Comparison of ENCODE assay signal across 8 cellular contexts in genomic region chr11:118914178-118914918, GRCh38. TPM values are rescaled to one million over a fixed set of nuclear protein-coding genes. Genes with fewer than 3 reads are reported as not detected.
DNase-seq lines count a peak whose midpoint lies in the region; ATAC-seq and TF ChIP-seq lines count a peak whose summit lies in the region.

No MANE protein-coding gene starts in this region.

- H3K79me2 ChIP-seq in neural progenitor cell (ENCODE audit: low read depth), result peaks cover 90% of the 10 kb centered on the region

- no peak overlapping the region for H2AFZ ChIP-seq in neural progenitor cell (replicated peaks)

- H3F3A ChIP-seq in neural progenitor cell (ENCODE audit: low read depth), result peaks cover 80% of the 10 kb centered on the region

- TF ChIP-seq CTCF in neural progenitor cell (IDR thresholded peaks at IDR 0.05), result no peak

- peaks cover 3% of the 10 kb centered on the region for H3K27me3 Mint-ChIP-seq in neural progenitor cell (ENCODE audit: insufficient read depth, low read depth)

- no peaks in the 10 kb centered on the region for H3K27me3 ChIP-seq in neural progenitor cell

- H3K27ac ChIP-seq in neural progenitor cell, result no peak overlapping the region

- H3K4me3 ChIP-seq in neural progenitor cell, result no peak overlapping the region

- no peaks in the 10 kb centered on the region for H3K9me3 Mint-ChIP-seq in neural progenitor cell

- no peak for ATAC-seq in GM18502 (IDR thresholded peaks at IDR 0.05; ENCODE audit: poor library complexity, unreplicated experiment)

- peaks cover 96% of the 10 kb centered on the region for H3K4me1 ChIP-seq in neural progenitor cell

- peak overlapping the region; percentile 53 for H3K4me2 ChIP-seq in neural progenitor cell

- no peak overlapping the region for H3K27ac Mint-ChIP-seq in neural progenitor cell

- DNase-seq in activated T-cell treated with anti-CD3 and anti-CD28 coated beads for 1 hour (ENCODE audit: low read depth), result peak; percentile 66
- DNase-seq in activated T-cell treated with anti-CD3 and anti-CD28 coated beads for 4 hours, result no peak
- peak; percentile 50 for DNase-seq in activated CD4-positive, CD25-positive, alpha-beta regulatory T cell treated with anti-CD3 and anti-CD28 coated beads, Interleukin-2, amount 50 U/mL, for 72 hours
- peak; percentile 62 for DNase-seq in effector CD8-positive, alpha-beta T cell (lab: John Stamatoyannopoulos, UW)
- DNase-seq in neural progenitor cell (ENCODE audit: low spot score), result peak; percentile 77
- no peak for DNase-seq in cerebellar nuclear complex (lab: John Stamatoyannopoulos, UW)
- DNase-seq in NCI-H524 (lab: John Stamatoyannopoulos, UW), result no peak

- peaks cover 82% of the 10 kb centered on the region for H3K4me1 Mint-ChIP-seq in neural progenitor cell

- H3K9ac ChIP-seq in neural progenitor cell, result no peak overlapping the region

- H3K36me3 Mint-ChIP-seq in neural progenitor cell, result no peaks in the 10 kb centered on the region

- peaks cover 46% of the 10 kb centered on the region for H4K20me1 ChIP-seq in neural progenitor cell (ENCODE audit: low read depth)

- no peaks in the 10 kb centered on the region for H3K9me3 ChIP-seq in neural progenitor cell (ENCODE audit: low read depth)

- H3K36me3 ChIP-seq in neural progenitor cell, result no peaks in the 10 kb centered on the region

- H3K4me3 Mint-ChIP-seq in neural progenitor cell, result peak overlapping the region; percentile 43

RNA-seq across cellular contexts. Expression of gene BCL9L, which starts 11.4 kb away (rescaled TPM):
- 3.0 and 7.2 TPM in 2 replicates for total RNA-seq in neural progenitor cell (ENCODE audit: low replicate concordance)

RNA-seq across cellular contexts. Expression of gene CXCR5, which starts 30.7 kb away (rescaled TPM):
- total RNA-seq in neural progenitor cell (ENCODE audit: low replicate concordance), result not detected in 2 replicates

RNA-seq across cellular contexts. Expression of gene UPK2, which starts 41.8 kb away (rescaled TPM):
- 0.43 TPM in 1 of 2 replicates, not detected in the other for total RNA-seq in neural progenitor cell (ENCODE audit: low replicate concordance)

RNA-seq across cellular contexts. Expression of gene FOXR1, which starts 57.2 kb away (rescaled TPM):
- total RNA-seq in neural progenitor cell (ENCODE audit: low replicate concordance), result not detected in 2 replicates

Comparison
In these comparisons a context has a peak if more than half of its experiments do, and no peak if none do; other contexts are left out.
1. DNase-seq: peak in activated T-cell treated with anti-CD3 and anti-CD28 coated beads for 1 hour (single experiment), activated CD4-positive, CD25-positive, alpha-beta regulatory T cell treated with anti-CD3 and anti-CD28 coated beads, Interleukin-2, amount 50 U/mL, for 72 hours (single experiment), effector CD8-positive, alpha-beta T cell (single experiment) and neural progenitor cell (single experiment); none in activated T-cell treated with anti-CD3 and anti-CD28 coated beads for 4 hours (single experiment), cerebellar nuclear complex (0 of 2) and NCI-H524 (0 of 2).